ENCODE assay signal across 8 cellular contexts in the genomic region with DNA sequence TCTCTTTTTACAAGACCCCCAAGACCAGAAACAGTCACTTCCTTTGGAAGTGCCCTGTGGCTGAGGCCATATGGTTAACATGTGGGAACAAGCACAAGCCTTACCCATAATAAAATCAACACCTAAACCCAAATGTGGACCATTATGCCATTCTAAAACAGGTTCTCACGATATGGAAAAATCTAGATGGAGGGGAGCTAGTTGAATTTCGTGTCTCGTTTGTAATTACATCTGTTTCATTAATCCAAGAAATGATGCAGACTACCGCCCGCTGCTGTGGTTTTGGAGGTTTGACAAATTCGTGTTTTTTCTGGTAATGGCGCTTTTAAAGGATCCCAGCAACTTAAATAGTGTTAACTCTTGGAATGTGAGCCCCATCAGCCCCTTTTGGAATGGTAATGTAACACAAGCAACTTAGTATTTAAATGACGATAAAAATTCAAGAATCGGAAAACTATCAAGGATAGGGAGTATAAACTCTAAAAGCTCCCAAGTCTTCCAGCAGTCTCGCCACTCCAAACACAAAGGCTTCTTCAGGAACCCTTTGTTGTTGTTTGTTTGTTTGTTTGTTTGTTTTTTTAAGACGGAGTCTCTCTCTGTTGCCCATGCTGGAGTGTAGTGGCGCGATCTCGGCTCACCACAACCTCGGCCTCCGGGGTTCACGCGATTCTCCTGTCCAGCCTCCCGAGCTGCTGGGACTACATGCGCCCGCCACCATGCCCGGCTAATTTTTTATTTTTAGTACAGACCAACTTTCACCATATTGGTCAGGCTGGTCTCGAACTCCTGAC. TPM values are rescaled to one million over a fixed set of nuclear protein-coding genes. Genes with fewer than 3 reads are reported as not detected.
DNase-seq lines count a peak whose midpoint lies in the region; ATAC-seq and TF ChIP-seq lines count a peak whose summit lies in the region.

No MANE protein-coding gene starts in this region.

- H3K36me3 Mint-ChIP-seq in WTC11: peaks cover 42% of the 10 kb centered on the region
- H3K36me3 Mint-ChIP-seq in osteocyte (ENCODE audit: unreplicated experiment): peaks cover 15% of the 10 kb centered on the region

- DNase-seq in AG09309 (ENCODE audit: low read depth): peak; percentile 31
- peak; percentile 36 for DNase-seq in H7
- DNase-seq in WTC11 (ENCODE audit: low spot score): no peak
- DNase-seq in fibroblast of peridontal ligament (ENCODE audit: extremely low read depth): peak; percentile 59
- no peak for DNase-seq in osteocyte (ENCODE audit: extremely low spot score, unreplicated experiment)
- no peak for DNase-seq in activated gamma-delta T cell treated with Interleukin-2 at 50 U/mL for 16 hours
- no peak for DNase-seq in SKM-1 treated with dmso at 0.1 percent for 144 hours (lab: John Stamatoyannopoulos, UW; ENCODE audit: unreplicated experiment)

- POLR2A ChIA-PET in WTC11 (lab: Charles Lee): interaction anchor here (1.3 to 1.5 kb wide), 2 partner anchors 63 to 133 kb away, joined by 4 to 5 read pairs; a partner anchor contains a TSS

- no peaks in the 10 kb centered on the region for H3K27me3 Mint-ChIP-seq in WTC11 (ENCODE audit: low read depth)
- no peaks in the 10 kb centered on the region for H3K27me3 Mint-ChIP-seq in osteocyte (ENCODE audit: unreplicated experiment)

- no peaks in the 10 kb centered on the region for H3K27me3 ChIP-seq in H7 (ENCODE audit: control insufficient read depth, insufficient read depth, low read length)

- H3K9me3 Mint-ChIP-seq in WTC11 (no peaks in the 10 kb centered on the region), osteocyte (ENCODE audit: unreplicated experiment) (no peaks in the 10 kb centered on the region)

- no peak for TF ChIP-seq CTCF in AG09309 (IDR thresholded peaks at IDR 0.05; ENCODE audit: control insufficient read depth, insufficient read depth, low read depth, low read length, missing control alignments)
- no peak for TF ChIP-seq CTCF in WTC11 (IDR thresholded peaks at IDR 0.05)
- no peak for TF ChIP-seq CTCF in osteocyte (IDR thresholded peaks at IDR 0.05)

- peak overlapping the region; percentile 94 for H3K27ac Mint-ChIP-seq in WTC11
- H3K27ac Mint-ChIP-seq in osteocyte (ENCODE audit: unreplicated experiment): peak overlapping the region; percentile 94

- no peak for ATAC-seq in WTC11
- ATAC-seq in HG02759 (IDR thresholded peaks at IDR 0.05; ENCODE audit: unreplicated experiment): no peak

- peaks cover 28% of the 10 kb centered on the region for H3K4me1 Mint-ChIP-seq in WTC11
- peaks cover 44% of the 10 kb centered on the region for H3K4me1 Mint-ChIP-seq in osteocyte (ENCODE audit: unreplicated experiment)

- H3K4me3 ChIP-seq in AG09309 (ENCODE audit: control insufficient read depth, low read depth, low read length) (peak overlapping the region; percentile 70), H7 (ENCODE audit: insufficient read depth, low read depth, low read length) (peak overlapping the region; percentile 100)

- CTCF ChIA-PET in WTC11 (lab: Charles Lee): interaction anchor here (2.0 to 2.6 kb wide), 2 partner anchors 20 to 63 kb away, joined by 7 to 13 read pairs; no protein-coding TSS in a partner anchor

- H3K36me3 ChIP-seq in H7 (replicated peaks; ENCODE audit: control insufficient read depth, insufficient read depth, low read length): peaks cover 8% of the 10 kb centered on the region

- H3K4me3 Mint-ChIP-seq in WTC11 (peak overlapping the region; percentile 89), osteocyte (ENCODE audit: unreplicated experiment) (peak overlapping the region; percentile 95)

TF ChIP-seq in WTC11, 78 proteins besides CTCF, POLR2A, EP300 and RAD21 (continues in another document):
- TF ChIP-seq, protein P1, sequence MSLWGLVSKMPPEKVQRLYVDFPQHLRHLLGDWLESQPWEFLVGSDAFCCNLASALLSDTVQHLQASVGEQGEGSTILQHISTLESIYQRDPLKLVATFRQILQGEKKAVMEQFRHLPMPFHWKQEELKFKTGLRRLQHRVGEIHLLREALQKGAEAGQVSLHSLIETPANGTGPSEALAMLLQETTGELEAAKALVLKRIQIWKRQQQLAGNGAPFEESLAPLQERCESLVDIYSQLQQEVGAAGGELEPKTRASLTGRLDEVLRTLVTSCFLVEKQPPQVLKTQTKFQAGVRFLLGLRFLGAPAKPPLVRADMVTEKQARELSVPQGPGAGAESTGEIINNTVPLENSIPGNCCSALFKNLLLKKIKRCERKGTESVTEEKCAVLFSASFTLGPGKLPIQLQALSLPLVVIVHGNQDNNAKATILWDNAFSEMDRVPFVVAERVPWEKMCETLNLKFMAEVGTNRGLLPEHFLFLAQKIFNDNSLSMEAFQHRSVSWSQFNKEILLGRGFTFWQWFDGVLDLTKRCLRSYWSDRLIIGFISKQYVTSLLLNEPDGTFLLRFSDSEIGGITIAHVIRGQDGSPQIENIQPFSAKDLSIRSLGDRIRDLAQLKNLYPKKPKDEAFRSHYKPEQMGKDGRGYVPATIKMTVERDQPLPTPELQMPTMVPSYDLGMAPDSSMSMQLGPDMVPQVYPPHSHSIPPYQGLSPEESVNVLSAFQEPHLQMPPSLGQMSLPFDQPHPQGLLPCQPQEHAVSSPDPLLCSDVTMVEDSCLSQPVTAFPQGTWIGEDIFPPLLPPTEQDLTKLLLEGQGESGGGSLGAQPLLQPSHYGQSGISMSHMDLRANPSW (CRISPR knock-in tag; conservative IDR thresholded peaks at IDR 0.05; ENCODE audit: low read depth): no peak
- no peak for TF ChIP-seq GTF2I (CRISPR knock-in tag; conservative IDR thresholded peaks at IDR 0.05)
- TF ChIP-seq ATF1 (CRISPR knock-in tag; IDR thresholded peaks at IDR 0.05): no peak
- TF ChIP-seq, protein P2, sequence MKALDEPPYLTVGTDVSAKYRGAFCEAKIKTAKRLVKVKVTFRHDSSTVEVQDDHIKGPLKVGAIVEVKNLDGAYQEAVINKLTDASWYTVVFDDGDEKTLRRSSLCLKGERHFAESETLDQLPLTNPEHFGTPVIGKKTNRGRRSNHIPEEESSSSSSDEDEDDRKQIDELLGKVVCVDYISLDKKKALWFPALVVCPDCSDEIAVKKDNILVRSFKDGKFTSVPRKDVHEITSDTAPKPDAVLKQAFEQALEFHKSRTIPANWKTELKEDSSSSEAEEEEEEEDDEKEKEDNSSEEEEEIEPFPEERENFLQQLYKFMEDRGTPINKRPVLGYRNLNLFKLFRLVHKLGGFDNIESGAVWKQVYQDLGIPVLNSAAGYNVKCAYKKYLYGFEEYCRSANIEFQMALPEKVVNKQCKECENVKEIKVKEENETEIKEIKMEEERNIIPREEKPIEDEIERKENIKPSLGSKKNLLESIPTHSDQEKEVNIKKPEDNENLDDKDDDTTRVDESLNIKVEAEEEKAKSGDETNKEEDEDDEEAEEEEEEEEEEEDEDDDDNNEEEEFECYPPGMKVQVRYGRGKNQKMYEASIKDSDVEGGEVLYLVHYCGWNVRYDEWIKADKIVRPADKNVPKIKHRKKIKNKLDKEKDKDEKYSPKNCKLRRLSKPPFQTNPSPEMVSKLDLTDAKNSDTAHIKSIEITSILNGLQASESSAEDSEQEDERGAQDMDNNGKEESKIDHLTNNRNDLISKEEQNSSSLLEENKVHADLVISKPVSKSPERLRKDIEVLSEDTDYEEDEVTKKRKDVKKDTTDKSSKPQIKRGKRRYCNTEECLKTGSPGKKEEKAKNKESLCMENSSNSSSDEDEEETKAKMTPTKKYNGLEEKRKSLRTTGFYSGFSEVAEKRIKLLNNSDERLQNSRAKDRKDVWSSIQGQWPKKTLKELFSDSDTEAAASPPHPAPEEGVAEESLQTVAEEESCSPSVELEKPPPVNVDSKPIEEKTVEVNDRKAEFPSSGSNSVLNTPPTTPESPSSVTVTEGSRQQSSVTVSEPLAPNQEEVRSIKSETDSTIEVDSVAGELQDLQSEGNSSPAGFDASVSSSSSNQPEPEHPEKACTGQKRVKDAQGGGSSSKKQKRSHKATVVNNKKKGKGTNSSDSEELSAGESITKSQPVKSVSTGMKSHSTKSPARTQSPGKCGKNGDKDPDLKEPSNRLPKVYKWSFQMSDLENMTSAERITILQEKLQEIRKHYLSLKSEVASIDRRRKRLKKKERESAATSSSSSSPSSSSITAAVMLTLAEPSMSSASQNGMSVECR (CRISPR knock-in tag; IDR thresholded peaks at IDR 0.05; ENCODE audit: borderline replicate concordance): no peak
- no peak for TF ChIP-seq SMAD4 (CRISPR knock-in tag; IDR thresholded peaks at IDR 0.05)
- TF ChIP-seq ZNF138 (CRISPR knock-in tag; conservative IDR thresholded peaks at IDR 0.05): no peak
- TF ChIP-seq, protein P3, sequence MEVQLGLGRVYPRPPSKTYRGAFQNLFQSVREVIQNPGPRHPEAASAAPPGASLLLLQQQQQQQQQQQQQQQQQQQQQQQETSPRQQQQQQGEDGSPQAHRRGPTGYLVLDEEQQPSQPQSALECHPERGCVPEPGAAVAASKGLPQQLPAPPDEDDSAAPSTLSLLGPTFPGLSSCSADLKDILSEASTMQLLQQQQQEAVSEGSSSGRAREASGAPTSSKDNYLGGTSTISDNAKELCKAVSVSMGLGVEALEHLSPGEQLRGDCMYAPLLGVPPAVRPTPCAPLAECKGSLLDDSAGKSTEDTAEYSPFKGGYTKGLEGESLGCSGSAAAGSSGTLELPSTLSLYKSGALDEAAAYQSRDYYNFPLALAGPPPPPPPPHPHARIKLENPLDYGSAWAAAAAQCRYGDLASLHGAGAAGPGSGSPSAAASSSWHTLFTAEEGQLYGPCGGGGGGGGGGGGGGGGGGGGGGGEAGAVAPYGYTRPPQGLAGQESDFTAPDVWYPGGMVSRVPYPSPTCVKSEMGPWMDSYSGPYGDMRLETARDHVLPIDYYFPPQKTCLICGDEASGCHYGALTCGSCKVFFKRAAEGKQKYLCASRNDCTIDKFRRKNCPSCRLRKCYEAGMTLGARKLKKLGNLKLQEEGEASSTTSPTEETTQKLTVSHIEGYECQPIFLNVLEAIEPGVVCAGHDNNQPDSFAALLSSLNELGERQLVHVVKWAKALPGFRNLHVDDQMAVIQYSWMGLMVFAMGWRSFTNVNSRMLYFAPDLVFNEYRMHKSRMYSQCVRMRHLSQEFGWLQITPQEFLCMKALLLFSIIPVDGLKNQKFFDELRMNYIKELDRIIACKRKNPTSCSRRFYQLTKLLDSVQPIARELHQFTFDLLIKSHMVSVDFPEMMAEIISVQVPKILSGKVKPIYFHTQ (CRISPR knock-in tag; IDR thresholded peaks at IDR 0.05): no peak; the same call in 1 of the 2 replicates
- TF ChIP-seq, protein P4, sequence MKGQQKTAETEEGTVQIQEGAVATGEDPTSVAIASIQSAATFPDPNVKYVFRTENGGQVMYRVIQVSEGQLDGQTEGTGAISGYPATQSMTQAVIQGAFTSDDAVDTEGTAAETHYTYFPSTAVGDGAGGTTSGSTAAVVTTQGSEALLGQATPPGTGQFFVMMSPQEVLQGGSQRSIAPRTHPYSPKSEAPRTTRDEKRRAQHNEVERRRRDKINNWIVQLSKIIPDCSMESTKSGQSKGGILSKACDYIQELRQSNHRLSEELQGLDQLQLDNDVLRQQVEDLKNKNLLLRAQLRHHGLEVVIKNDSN (CRISPR knock-in tag; IDR thresholded peaks at IDR 0.05): no peak
- no peak for TF ChIP-seq ELF4 (CRISPR knock-in tag; IDR thresholded peaks at IDR 0.05; ENCODE audit: low read depth)

RNA-seq across cellular contexts. Expression of a gene that starts 1.1 kb away (rescaled TPM):
- 351 and 430 TPM in 2 replicates for total RNA-seq in H7 (2014; rRNA removed; shearing (Covaris generic))
- 329 to 390 TPM (median 380 TPM) in 3 replicates for total RNA-seq in WTC11 (2021)
- 199 and 203 TPM in 2 replicates for total RNA-seq in osteocyte

RNA-seq across cellular contexts. Expression of a gene that starts 21.7 kb away (rescaled TPM):
- total RNA-seq in H7 (2014; rRNA removed; shearing (Covaris generic)): 24.1 and 26.2 TPM in 2 replicates
- 21.4 to 25.0 TPM (median 21.5 TPM) in 3 replicates for total RNA-seq in WTC11 (2021)
- total RNA-seq in osteocyte: 42.2 and 42.6 TPM in 2 replicates

Comparison
In these comparisons a context has a peak if more than half of its experiments do, and no peak if none do; other contexts are left out.
1. DNase-seq: peak in AG09309 (single experiment), H7 (single experiment) and fibroblast of peridontal ligament (single experiment); none in WTC11 (single experiment), osteocyte (single experiment), activated gamma-delta T cell treated with Interleukin-2 at 50 U/mL for 16 hours (single experiment) and SKM-1 treated with dmso at 0.1 percent for 144 hours (single experiment).